1 cellular context compared by ENCODE assay signal in genomic region chr20:36154696-36155628, GRCh38.
TF ChIP-seq lines count a peak whose summit lies in the region.

TSS of gene EPB41L1 (plus strand) at chr20:36154740. CDS start at chr20:36173778, 19,038 bp downstream.

TF ChIP-seq in HepG2, 621 proteins besides CTCF, POLR2A, EP300 and RAD21 (continued from another document and continues in another):
- no peak for TF ChIP-seq ZNF318 (CRISPR knock-in tag; IDR thresholded peaks at IDR 0.05)
- no peak for TF ChIP-seq NFE2 (CRISPR knock-in tag; IDR thresholded peaks at IDR 0.05)
- no peak for TF ChIP-seq ZNF232 (CRISPR knock-in tag; IDR thresholded peaks at IDR 0.05; ENCODE audit: borderline replicate concordance)
- no peak for TF ChIP-seq NR3C1 (CRISPR knock-in tag; IDR thresholded peaks at IDR 0.05)
- TF ChIP-seq ZKSCAN5 (CRISPR knock-in tag; IDR thresholded peaks at IDR 0.05): no peak; the same call in 1 of the 2 replicates
- TF ChIP-seq ZNF780A (CRISPR knock-in tag; IDR thresholded peaks at IDR 0.05): no peak
- no peak for TF ChIP-seq ZBTB49 (CRISPR knock-in tag; IDR thresholded peaks at IDR 0.05; ENCODE audit: borderline replicate concordance)
- no peak for TF ChIP-seq HMGA1 (CRISPR knock-in tag; conservative IDR thresholded peaks at IDR 0.05)
- TF ChIP-seq MYNN (CRISPR knock-in tag; IDR thresholded peaks at IDR 0.05; ENCODE audit: low read depth): no peak
- TF ChIP-seq ZBTB43 (CRISPR knock-in tag; conservative IDR thresholded peaks at IDR 0.05): no peak
- TF ChIP-seq POLR2AphosphoS5 (IDR thresholded peaks at IDR 0.05; ENCODE audit: low read depth, low read length): no peak
- TF ChIP-seq MAX (IDR thresholded peaks at IDR 0.05): 0 out of 2 replicates have a peak, but pooled peaks have one; percentile 27
- no peak; the same call in 1 of the 2 replicates for TF ChIP-seq GATAD2A (CRISPR knock-in tag; IDR thresholded peaks at IDR 0.05)
- TF ChIP-seq FOXJ3 (CRISPR knock-in tag; IDR thresholded peaks at IDR 0.05; ENCODE audit: borderline replicate concordance): no peak
- TF ChIP-seq MTA3 (CRISPR knock-in tag; IDR thresholded peaks at IDR 0.05): no peak
- TF ChIP-seq RBM22 (optimal IDR thresholded peaks at IDR 0.05; ENCODE audit: low read length): no peak
- TF ChIP-seq ZNF766 (CRISPR knock-in tag; IDR thresholded peaks at IDR 0.05; ENCODE audit: borderline replicate concordance): no peak
- peak; percentile 74 for TF ChIP-seq PHF8 (CRISPR knock-in tag; IDR thresholded peaks at IDR 0.05)
- TF ChIP-seq ZFX (CRISPR knock-in tag; IDR thresholded peaks at IDR 0.05; ENCODE audit: low read depth): peak; percentile 77
- no peak for TF ChIP-seq NCOA5 (CRISPR knock-in tag; IDR thresholded peaks at IDR 0.05)
- TF ChIP-seq BCL3 (CRISPR knock-in tag; IDR thresholded peaks at IDR 0.05): no peak; the same call in 1 of the 2 replicates
- no peak for TF ChIP-seq MLLT10 (CRISPR knock-in tag; IDR thresholded peaks at IDR 0.05)
- no peak for TF ChIP-seq ZHX1 (CRISPR knock-in tag; IDR thresholded peaks at IDR 0.05; ENCODE audit: low read depth)
- TF ChIP-seq ZFP37 (CRISPR knock-in tag; IDR thresholded peaks at IDR 0.05; ENCODE audit: borderline replicate concordance): 0 out of 2 replicates have a peak, but pooled peaks have one; percentile 39
- TF ChIP-seq THAP8 (CRISPR knock-in tag; IDR thresholded peaks at IDR 0.05; ENCODE audit: borderline replicate concordance): 0 out of 2 replicates have a peak, but pooled peaks have one; percentile 67
- TF ChIP-seq REST (IDR thresholded peaks at IDR 0.05; ENCODE audit: borderline replicate concordance in 1 of 2, low read depth in 1 of 2, low read length in 2 of 2): no peak
- TF ChIP-seq ZNF546 (CRISPR knock-in tag; conservative IDR thresholded peaks at IDR 0.05): peak; percentile 73; the same call in 1 of the 2 replicates
- no peak for TF ChIP-seq WIZ (CRISPR knock-in tag; IDR thresholded peaks at IDR 0.05)
- no peak for TF ChIP-seq ZBTB14 (CRISPR knock-in tag; IDR thresholded peaks at IDR 0.05)
- TF ChIP-seq RORA (CRISPR knock-in tag; IDR thresholded peaks at IDR 0.05): no peak
- TF ChIP-seq EED (CRISPR knock-in tag; IDR thresholded peaks at IDR 0.05): no peak
- TF ChIP-seq ZNF251 (CRISPR knock-in tag; IDR thresholded peaks at IDR 0.05): no peak
- TF ChIP-seq MAFG (CRISPR knock-in tag; IDR thresholded peaks at IDR 0.05): no peak
- TF ChIP-seq PHB2 (IDR thresholded peaks at IDR 0.05; ENCODE audit: partially characterized antibody): no peak
- no peak for TF ChIP-seq ZNF33A (CRISPR knock-in tag; IDR thresholded peaks at IDR 0.05; ENCODE audit: borderline replicate concordance)
- no peak for TF ChIP-seq ZNF24 (IDR thresholded peaks at IDR 0.05)
- peak; percentile 36; the same call in 1 of the 2 replicates for TF ChIP-seq MXD3 (CRISPR knock-in tag; IDR thresholded peaks at IDR 0.05)
- TF ChIP-seq ZNF335 (CRISPR knock-in tag; IDR thresholded peaks at IDR 0.05): no peak; the same call in 1 of the 2 replicates
- no peak for TF ChIP-seq SCMH1 (CRISPR knock-in tag; IDR thresholded peaks at IDR 0.05; ENCODE audit: borderline replicate concordance)
